Comparison of ENCODE assay signal across 9 cellular contexts in the genomic region with DNA sequence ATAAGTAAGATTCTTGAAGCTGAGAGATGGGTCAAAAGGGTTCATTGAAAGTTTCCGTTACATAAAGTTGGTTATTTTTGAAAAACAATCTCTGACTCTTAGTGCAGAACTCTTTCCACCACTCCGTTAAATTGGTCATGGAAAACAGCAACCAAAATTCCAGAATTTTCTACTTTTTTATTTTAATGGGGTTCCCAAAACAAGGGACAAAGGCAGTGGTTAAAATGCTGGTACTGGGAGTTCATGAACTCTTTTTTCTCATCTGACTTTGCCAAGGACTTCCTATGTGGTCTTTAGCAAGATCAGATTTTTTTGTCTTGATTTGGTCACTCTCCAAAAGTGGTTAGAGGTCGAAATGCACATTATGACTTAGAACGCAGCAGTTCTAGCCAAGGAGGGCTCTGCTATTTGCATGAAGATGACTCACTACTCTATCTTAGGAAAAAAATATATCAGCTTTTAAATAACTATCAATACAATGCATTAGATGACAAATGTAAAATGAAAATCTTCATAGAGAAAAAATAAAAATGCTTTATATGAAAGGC.
DNase-seq lines count a peak whose midpoint lies in the region; ATAC-seq and TF ChIP-seq lines count a peak whose summit lies in the region.
"Had no signal": no experiment of that assay in that cellular context is flagged by ENCODE, and none has a peak within 500 bp of the region (broad histone marks: within the 10 kb centered on the region; RNA-seq: fewer than 3 reads in every experiment).

No MANE protein-coding gene starts in this region.

- H3K27ac ChIP-seq in smooth muscle cell (ENCODE audit: low read depth) = no peak overlapping the region

- intact Hi-C loops in activated CD4-positive, alpha-beta T cell treated with anti-CD3 and anti-CD28 coated beads, Interleukin-2, amount 10 ng/mL, durations not matched to agents 24 days and 14 days (cut with micrococcal nuclease) = no loop called here

- no peaks in the 10 kb centered on the region for H3K79me2 ChIP-seq in smooth muscle cell (ENCODE audit: low read depth)

- DNase-seq in AG20443 (ENCODE audit: low spot score) (peak; percentile 69), fibroblast of the aortic adventitia (ENCODE audit: low read depth) (peak; percentile 96), smooth muscle cell (lab: John Stamatoyannopoulos, UW; ENCODE audit: unreplicated experiment) (no peak), NCI-H146 (lab: John Stamatoyannopoulos, UW) (no peak)
- no peak for DNase-seq in stimulated activated CD8-positive, alpha-beta memory T cell treated with anti-CD3 and anti-CD28 coated beads, Interleukin-4, amount 100 ng/mL, for 48 hours
- DNase-seq in activated CD4-positive, alpha-beta T cell treated with anti-CD3 and anti-CD28 coated beads, Interleukin-2, amount 10 ng/mL, durations not matched to agents 24 days and 14 days = no peak
- DNase-seq: DMS53 had no signal

- TF ChIP-seq CTCF in fibroblast of the aortic adventitia (IDR thresholded peaks at IDR 0.05; ENCODE audit: insufficient read depth, low read length) (no peak), smooth muscle cell (IDR thresholded peaks at IDR 0.05; ENCODE audit: borderline replicate concordance, insufficient read depth, poor library complexity, severe bottlenecking) (no peak)

- no peaks in the 10 kb centered on the region for H4K20me1 ChIP-seq in smooth muscle cell (ENCODE audit: low read depth)

- H3K4me3 ChIP-seq in fibroblast of the aortic adventitia (ENCODE audit: low read depth, low read length) = no peak overlapping the region
- no peak overlapping the region for H3K4me3 ChIP-seq in smooth muscle cell

- H3K9me3 Mint-ChIP-seq in activated CD4-positive, alpha-beta T cell treated with anti-CD3 and anti-CD28 coated beads, Interleukin-2, amount 10 ng/mL, durations not matched to agents 24 days and 14 days = no peaks in the 10 kb centered on the region

- H2AFZ ChIP-seq in smooth muscle cell (ENCODE audit: low read depth) = no peak overlapping the region

- no peaks in the 10 kb centered on the region for H3F3A ChIP-seq in smooth muscle cell (ENCODE audit: low read depth)

- no peaks in the 10 kb centered on the region for H3K36me3 Mint-ChIP-seq in activated CD4-positive, alpha-beta T cell treated with anti-CD3 and anti-CD28 coated beads, Interleukin-2, amount 10 ng/mL, durations not matched to agents 24 days and 14 days (ENCODE audit: low read depth)

- 66% methylated on average over 4 of the region's 4 CpGs for WGBS in smooth muscle cell (ENCODE audit: low lambda C conversion rate)

- no peaks in the 10 kb centered on the region for H3K4me1 Mint-ChIP-seq in activated CD4-positive, alpha-beta T cell treated with anti-CD3 and anti-CD28 coated beads, Interleukin-2, amount 10 ng/mL, durations not matched to agents 24 days and 14 days

- H3K4me1 ChIP-seq in smooth muscle cell (ENCODE audit: low read depth) = peaks cover 15% of the 10 kb centered on the region

- H3K4me2 ChIP-seq in smooth muscle cell = no peak overlapping the region

- ATAC-seq in GM21360 (IDR thresholded peaks at IDR 0.05; ENCODE audit: unreplicated experiment) (peak; percentile 80), HG03565 (IDR thresholded peaks at IDR 0.05; ENCODE audit: unreplicated experiment) (peak; percentile 84)

- H3K27me3 ChIP-seq in smooth muscle cell (ENCODE audit: low read depth) = no peaks in the 10 kb centered on the region

- peaks cover 12% of the 10 kb centered on the region for H3K27me3 Mint-ChIP-seq in activated CD4-positive, alpha-beta T cell treated with anti-CD3 and anti-CD28 coated beads, Interleukin-2, amount 10 ng/mL, durations not matched to agents 24 days and 14 days

- H3K4me3 Mint-ChIP-seq in activated CD4-positive, alpha-beta T cell treated with anti-CD3 and anti-CD28 coated beads, Interleukin-2, amount 10 ng/mL, durations not matched to agents 24 days and 14 days = no peak overlapping the region

- H3K27ac Mint-ChIP-seq in activated CD4-positive, alpha-beta T cell treated with anti-CD3 and anti-CD28 coated beads, Interleukin-2, amount 10 ng/mL, durations not matched to agents 24 days and 14 days = no peak overlapping the region

- no peak overlapping the region for H3K9ac ChIP-seq in smooth muscle cell (ENCODE audit: low read depth)

- no peaks in the 10 kb centered on the region for H3K36me3 ChIP-seq in smooth muscle cell (ENCODE audit: low read depth)

- H3K9me3 ChIP-seq in smooth muscle cell (replicated peaks; ENCODE audit: low read depth) = no peaks in the 10 kb centered on the region

Comparison
In these comparisons a context has a peak if more than half of its experiments do, and no peak if none do; other contexts are left out.
1. DNase-seq: peak in AG20443 (single experiment) and fibroblast of the aortic adventitia (single experiment); none in smooth muscle cell (single experiment), NCI-H146 (single experiment), stimulated activated CD8-positive, alpha-beta memory T cell treated with anti-CD3 and anti-CD28 coated beads, Interleukin-4, amount 100 ng/mL, for 48 hours (single experiment) and activated CD4-positive, alpha-beta T cell treated with anti-CD3 and anti-CD28 coated beads, Interleukin-2, amount 10 ng/mL, durations not matched to agents 24 days and 14 days (single experiment).